ENCODE assay signal across 23 cellular contexts in the genomic region with DNA sequence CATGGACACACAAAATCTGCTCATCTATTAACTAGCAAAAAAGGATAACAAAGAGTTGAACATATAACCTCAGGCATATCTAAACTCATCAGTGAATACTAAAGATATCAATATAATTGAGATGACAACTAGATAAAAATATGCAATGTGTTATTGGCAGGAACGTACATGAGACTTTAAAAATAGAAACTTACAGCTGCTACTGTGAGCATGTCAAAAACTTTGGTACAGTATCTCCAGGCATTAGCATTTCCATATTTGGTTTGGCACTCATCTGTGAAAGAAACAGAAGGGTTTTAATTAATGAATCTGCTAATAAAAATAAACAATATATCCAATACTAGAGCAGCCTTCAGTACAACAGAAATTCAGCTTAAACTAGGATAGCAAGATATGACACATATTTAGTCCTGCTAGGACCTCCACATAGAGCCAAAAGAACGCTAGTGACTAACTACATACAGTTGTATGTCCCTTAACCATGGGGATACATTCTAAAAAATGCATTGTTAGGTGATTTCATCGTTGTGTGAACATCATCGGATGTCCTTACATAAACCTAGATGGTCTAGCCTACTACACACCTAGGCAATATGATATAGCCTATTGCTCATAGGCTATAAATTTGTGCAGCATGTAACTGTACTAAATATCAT.
"Had no signal": no experiment of that assay in that cellular context is flagged by ENCODE, and none has a peak within 500 bp of the region (broad histone marks: within the 10 kb centered on the region; RNA-seq: fewer than 3 reads in every experiment).

No MANE protein-coding gene starts in this region.

- H3K4me1 ChIP-seq: body of pancreas had no signal

- H3K27ac ChIP-seq: body of pancreas, KMS-11 had no signal

- H3K4me3 Mint-ChIP-seq: activated CD8-positive, alpha-beta T cell treated with anti-CD3 and anti-CD28 coated beads, Interleukin-2, amount 10 ng/mL, durations not matched to agents 7 days and 5 days; activated naive CD4-positive, alpha-beta T cell treated with anti-CD3 and anti-CD28 coated beads, Interleukin-2, amount 50 U/mL, for 24 hours; T-helper 1 cell treated with Interleukin-12 subunit alpha and Interleukin-12 subunit beta and Interleukin-4 antibody, amounts not matched to agents 30 μg/mL and 1 μg/mL, for 36 hours had no signal

- H3K9me3 Mint-ChIP-seq: activated naive CD4-positive, alpha-beta T cell treated with anti-CD3 and anti-CD28 coated beads, Interleukin-2, amount 50 U/mL, for 24 hours; T-helper 1 cell treated with Interleukin-12 subunit alpha and Interleukin-12 subunit beta and Interleukin-4 antibody, amounts not matched to agents 30 μg/mL and 1 μg/mL, for 36 hours had no signal

- DNase-seq: activated CD4-positive, alpha-beta T cell treated with anti-CD3 and anti-CD28 coated beads for 4 hours; activated CD8-positive, alpha-beta memory T cell treated with anti-CD3 and anti-CD28 coated beads, Interleukin-2, amount 50 U/mL, for 48 hours; activated CD8-positive, alpha-beta T cell treated with anti-CD3 and anti-CD28 coated beads, Interleukin-2, amount 10 ng/mL, durations not matched to agents 7 days and 5 days; activated naive CD4-positive, alpha-beta T cell; activated T-cell treated with anti-CD3 and anti-CD28 coated beads, Interleukin-2, amount 50 U/mL, for 1 hour; aorta; body of pancreas; NCI-H1092; NCI-H1417 treated with DMSO at 0.1 percent for 48 hours; NCI-H1694; NCI-H2029 treated with DMSO at 0.1 percent for 48 hours; NCI-H345; NCI-H510A treated with DMSO at 0.1 percent for 48 hours; NCI-H69; NK-92 treated with Interleukin-12 subunit alpha and Interleukin-12 subunit beta, amount 100 ng/mL, for 24 hours; OCI-M1; RPMI8226; SHP77 treated with DMSO at 0.1 percent for 48 hours had no signal

- ATAC-seq: activated CD4-positive, CD25-positive, alpha-beta regulatory T cell treated with anti-CD3 and anti-CD28 coated beads, Interleukin-2, amount 50 U/mL, for 24 hours; activated CD8-positive, alpha-beta T cell treated with anti-CD3 and anti-CD28 coated beads, Interleukin-2, amount 10 ng/mL, durations not matched to agents 7 days and 5 days; body of pancreas; Panc1 had no signal

- H3K27me3 ChIP-seq: body of pancreas had no signal

- H3K4me3 ChIP-seq: body of pancreas had no signal

- H3K27me3 Mint-ChIP-seq: activated naive CD4-positive, alpha-beta T cell treated with anti-CD3 and anti-CD28 coated beads, Interleukin-2, amount 50 U/mL, for 24 hours had no signal

- H3K27ac Mint-ChIP-seq: activated CD8-positive, alpha-beta T cell treated with anti-CD3 and anti-CD28 coated beads, Interleukin-2, amount 10 ng/mL, durations not matched to agents 7 days and 5 days; activated naive CD4-positive, alpha-beta T cell treated with anti-CD3 and anti-CD28 coated beads, Interleukin-2, amount 50 U/mL, for 24 hours; T-helper 1 cell treated with Interleukin-12 subunit alpha and Interleukin-12 subunit beta and Interleukin-4 antibody, amounts not matched to agents 30 μg/mL and 1 μg/mL, for 36 hours had no signal

- H3K9me3 ChIP-seq: body of pancreas had no signal
